Comparison of ENCODE assay signal across 8 cellular contexts in genomic region chr21:45981641-45982255, GRCh38. TPM values are rescaled to one million over a fixed set of nuclear protein-coding genes. Genes with fewer than 3 reads are reported as not detected.
DNase-seq lines count a peak whose midpoint lies in the region; ATAC-seq and TF ChIP-seq lines count a peak whose summit lies in the region.

TSS of gene COL6A1 (plus strand) at chr21:45981770. CDS start at chr21:45981851, 81 bp downstream.

- H3K9me3 ChIP-seq in esophagus muscularis mucosa = no peaks in the 10 kb centered on the region
- H3K9me3 ChIP-seq in mucosa of rectum (ENCODE audit: control insufficient read depth in 2 of 2, low read length in 2 of 2) = no peaks in the 10 kb centered on the region
- H3K9me3 ChIP-seq in upper lobe of right lung = no peaks in the 10 kb centered on the region

- intact Hi-C loops in esophagus muscularis mucosa (cut with DNase I) (loop anchor here (5.0 kb wide), 1 partner anchor 46 kb away; no protein-coding TSS in a partner anchor), upper lobe of right lung (cut with DNase I) (no loop called here)

- H3K9ac ChIP-seq in mucosa of rectum (ENCODE audit: low read depth in 1 of 2, low read length in 2 of 2) = peak within 1 kb of the TSS; percentile 69 to 74

- H3K27ac ChIP-seq in esophagus muscularis mucosa (replicated peaks in 1 of 4) (peak within 1 kb of the TSS; percentile 96 to 99 (median 98)), mucosa of rectum (ENCODE audit: low read depth in 2 of 2, low read length in 2 of 2) (peak within 1 kb of the TSS; percentile 75 to 79), upper lobe of right lung (peak within 1 kb of the TSS; percentile 70)

- TF ChIP-seq RAD21 in Ishikawa (IDR thresholded peaks at IDR 0.05; ENCODE audit: low read depth) = no peak; the same call in 1 of the 2 replicates

- TF ChIP-seq CTCF in esophagus muscularis mucosa (IDR thresholded peaks at IDR 0.05) = no peak
- TF ChIP-seq CTCF in upper lobe of right lung (IDR thresholded peaks at IDR 0.05) = no peak

- H3K4me1 ChIP-seq in esophagus muscularis mucosa (peaks cover 48 to 82% (median 78%) of the 10 kb centered on the region in 4 donors), mucosa of rectum (ENCODE audit: control insufficient read depth in 2 of 2, insufficient read depth in 2 of 2, low read length in 2 of 2) (peaks cover 3 to 6% of the 10 kb centered on the region in 2 donors), upper lobe of right lung (peaks cover 2% of the 10 kb centered on the region)

- H3K36me3 ChIP-seq in esophagus muscularis mucosa = peaks cover 9 to 31% (median 31%) of the 10 kb centered on the region in 4 donors
- H3K36me3 ChIP-seq in mucosa of rectum (ENCODE audit: control insufficient read depth in 2 of 2, insufficient read depth in 2 of 2, low read length in 2 of 2) = no peaks in the 10 kb centered on the region
- peaks cover 10% of the 10 kb centered on the region for H3K36me3 ChIP-seq in upper lobe of right lung

- 0% methylated on average over 4 of the region's 44 CpGs for WGBS in esophagus muscularis mucosa

- H3K4me3 ChIP-seq in esophagus muscularis mucosa (peak within 1 kb of the TSS; percentile 70 to 88 (median 78)), mucosa of rectum (ENCODE audit: low read length in 2 of 2) (peak within 1 kb of the TSS; percentile 64 to 77), upper lobe of right lung (peak within 1 kb of the TSS; percentile 71)

- DNase-seq in CD1c-positive myeloid dendritic cell (ENCODE audit: extremely low spot score) (peak; percentile 41), esophagus muscularis mucosa (ENCODE audit: extremely low spot score) (no peak), upper lobe of right lung (peak; percentile 80), dedifferentiated amniotic fluid mesenchymal stem cell (ENCODE audit: extremely low spot score) (no peak)
- DNase-seq in activated CD8-positive, alpha-beta memory T cell treated with anti-CD3 and anti-CD28 coated beads, Interleukin-2, amount 50 U/mL, for 48 hours = peak; percentile 70

- TF ChIP-seq EP300 in Ishikawa (IDR thresholded peaks at IDR 0.05; ENCODE audit: borderline replicate concordance) (no peak), esophagus muscularis mucosa (IDR thresholded peaks at IDR 0.05) (no peak)

- ATAC-seq in upper lobe of right lung (peak; percentile 77), HG03159 (IDR thresholded peaks at IDR 0.05; ENCODE audit: unreplicated experiment) (no peak)

- TF ChIP-seq POLR2A in esophagus muscularis mucosa (IDR thresholded peaks at IDR 0.05; ENCODE audit: low read depth) = peak; percentile 74

- H3K27me3 ChIP-seq in esophagus muscularis mucosa (no peaks in the 10 kb centered on the region), mucosa of rectum (ENCODE audit: control insufficient read depth in 2 of 2, insufficient read depth in 2 of 2, low read length in 2 of 2) (peaks cover 0 to 6% of the 10 kb centered on the region in 2 donors), upper lobe of right lung (peaks cover 9% of the 10 kb centered on the region)

TF ChIP-seq in Ishikawa, 13 proteins besides CTCF, POLR2A, EP300 and RAD21:
- TF ChIP-seq TEAD4 (IDR thresholded peaks at IDR 0.05) = no peak
- TF ChIP-seq CEBPB (IDR thresholded peaks at IDR 0.05) = no peak
- peak; percentile 43; the same call in 1 of the 2 replicates for TF ChIP-seq TAF1 (IDR thresholded peaks at IDR 0.05; ENCODE audit: low read depth)
- no peak for TF ChIP-seq TCF12 (IDR thresholded peaks at IDR 0.05; ENCODE audit: low read depth)
- no peak for TF ChIP-seq CREB1 (IDR thresholded peaks at IDR 0.05; ENCODE audit: low read depth)
- TF ChIP-seq REST (IDR thresholded peaks at IDR 0.05; ENCODE audit: low read depth) = no peak
- no peak; the same call in 1 of the 2 replicates for TF ChIP-seq MAX (IDR thresholded peaks at IDR 0.05)
- TF ChIP-seq NFIC (IDR thresholded peaks at IDR 0.05) = no peak
- TF ChIP-seq USF1 (IDR thresholded peaks at IDR 0.05) = no peak

RNA-seq across cellular contexts. Expression of gene COL6A1, which starts in this region (rescaled TPM):
- total RNA-seq in esophagus muscularis mucosa = 1,000 to 10,000 TPM in 2 of 4 donors, 100 to 1,000 TPM in 2; 646 to 1,432 (median 1,078) TPM
- total RNA-seq in upper lobe of right lung = 175 TPM

Comparison
In these comparisons a context has a peak if more than half of its experiments do, and no peak if none do; other contexts are left out.
1. DNase-seq: peak in CD1c-positive myeloid dendritic cell (single experiment), activated CD8-positive, alpha-beta memory T cell treated with anti-CD3 and anti-CD28 coated beads, Interleukin-2, amount 50 U/mL, for 48 hours (single experiment) and upper lobe of right lung (single experiment); none in esophagus muscularis mucosa (single experiment) and dedifferentiated amniotic fluid mesenchymal stem cell (single experiment).
2. Peak in every context shown above with its lines, with median percentiles within 50 percentile points of each other: H3K27ac ChIP-seq and H3K4me3 ChIP-seq.